19 cellular contexts compared by ENCODE assay signal in genomic region chr3:182523836-182524235, GRCh38.
"Had no signal": no experiment of that assay in that cellular context is flagged by ENCODE, and none has a peak within 500 bp of the region (broad histone marks: within the 10 kb centered on the region; RNA-seq: fewer than 3 reads in every experiment).

No MANE protein-coding gene starts in this region.

- H3K27ac ChIP-seq: colonic mucosa, esophagus muscularis mucosa, hepatocyte, spleen, tibial artery had no signal

- DNase-seq: cerebellar nuclear complex; colonic mucosa; dermis blood vessel endothelial cell; foreskin melanocyte; head of caudate nucleus; kidney glomerular epithelial cell; mucosa of descending colon; naive thymus-derived CD8-positive, alpha-beta T cell; spleen; stimulated activated CD4-positive, alpha-beta T cell treated with anti-CD3 and anti-CD28 coated beads, Interleukin-15, amount 100 ng/mL, for 24 hours; stimulated activated CD4-positive, alpha-beta T cell treated with anti-CD3 and anti-CD28 coated beads, Interleukin-1b, Interleukin-23, amount 100 ng/mL, for 48 hours; stimulated activated CD4-positive, alpha-beta T cell treated with anti-CD3 and anti-CD28 coated beads, Interleukin-4, amount 100 ng/mL, for 24 hours; tibial artery had no signal

- H3K9me3 ChIP-seq: colonic mucosa, esophagus muscularis mucosa, mucosa of descending colon, spleen, tibial artery had no signal

- H3K4me2 ChIP-seq: hepatocyte had no signal

- H3K4me1 ChIP-seq: colonic mucosa, esophagus muscularis mucosa, spleen, tibial artery had no signal

- H3K4me3 ChIP-seq: colonic mucosa, esophagus muscularis mucosa, hepatocyte, mucosa of descending colon, spleen, tibial artery had no signal

- H3K27me3 ChIP-seq: colonic mucosa, esophagus muscularis mucosa, hepatocyte, tibial artery had no signal

- FAIRE-seq: endothelial cell of umbilical vein had no signal

- ATAC-seq: left lobe of liver; mucosa of descending colon; naive thymus-derived CD8-positive, alpha-beta T cell; sciatic nerve; stimulated activated memory B cell treated with anti-CD40 and anti-IgM and Interleukin-4, amounts not matched to agents 10 μg/mL and 1 μg/mL and 100 μg/mL, for 72 hours had no signal

- H3K79me2 ChIP-seq: hepatocyte had no signal

- H3K36me3 ChIP-seq: colonic mucosa, esophagus muscularis mucosa, spleen, tibial artery had no signal

- H2AFZ ChIP-seq: hepatocyte had no signal
